Comparison of ENCODE assay signal across 8 cellular contexts in genomic region chr5:151223447-151224264, GRCh38. TPM values are rescaled to one million over a fixed set of nuclear protein-coding genes. Genes with fewer than 3 reads are reported as not detected.
DNase-seq lines count a peak whose midpoint lies in the region; ATAC-seq lines count a peak whose summit lies in the region.

Gene CCDC69 (minus strand): TSS chr5:151224092. CDS start chr5:151223970, 122 bp downstream.

- H3K4me1 ChIP-seq in adipocyte (ENCODE audit: control insufficient read depth, insufficient read depth, low read length), result peaks cover 35% of the 10 kb centered on the region

- H3K9me3 ChIP-seq in SK-N-MC (ENCODE audit: low read depth, low read length) (no peaks in the 10 kb centered on the region), adipocyte (ENCODE audit: control insufficient read depth, low read length) (no peaks in the 10 kb centered on the region)

- no peaks in the 10 kb centered on the region for H3K27me3 ChIP-seq in adipocyte (replicated peaks; ENCODE audit: control insufficient read depth, insufficient read depth, low read length)

- intact Hi-C loops in left cardiac atrium (cut with DNase I), result no loop called here

- no peaks in the 10 kb centered on the region for H3K36me3 ChIP-seq in SK-N-MC (ENCODE audit: insufficient read depth, low read length)
- H3K36me3 ChIP-seq in adipocyte (ENCODE audit: control insufficient read depth, insufficient read depth, low read length, severe bottlenecking), result no peaks in the 10 kb centered on the region

- peak within 1 kb of the TSS; percentile 72 for H3K4me3 ChIP-seq in SK-N-MC
- H3K4me3 ChIP-seq in adipocyte (ENCODE audit: low read length), result peak within 1 kb of the TSS; percentile 96

- DNase-seq in GDM1 (lab: John Stamatoyannopoulos, UW) (peak; percentile 58), HuH-7.5 (ENCODE audit: low spot score) (peak; percentile 66), SK-N-MC (ENCODE audit: low read depth, low spot score) (no peak), adipocyte (ENCODE audit: low read depth) (peak; percentile 84), left cardiac atrium (peak; percentile 83), pons (ENCODE audit: low spot score) (peak; percentile 56), NCI-H1694 (lab: John Stamatoyannopoulos, UW) (no peak)

- H3K9ac ChIP-seq in SK-N-MC (ENCODE audit: insufficient read length) (no peak within 1 kb of the TSS), adipocyte (ENCODE audit: low read length) (peak within 1 kb of the TSS; percentile 93)

- no peak within 1 kb of the TSS for H3K27ac ChIP-seq in SK-N-MC

- peak; percentile 67 for ATAC-seq in GM21529 (IDR thresholded peaks at IDR 0.05; ENCODE audit: unreplicated experiment)
- peak; percentile 93 to 94 for ATAC-seq in left cardiac atrium

RNA-seq across cellular contexts. Expression of gene CCDC69, which starts in this region (rescaled TPM):
- 100 to 1,000 TPM; 148 to 161 TPM for total RNA-seq in left cardiac atrium

Comparison
In these comparisons a context has a peak if more than half of its experiments do, and no peak if none do; other contexts are left out.
1. DNase-seq: peak in GDM1 (single experiment), HuH-7.5 (single experiment), adipocyte (single experiment), left cardiac atrium (single experiment) and pons (single experiment); none in SK-N-MC (single experiment) and NCI-H1694 (single experiment).